29 cellular contexts compared by ENCODE assay signal in the genomic region with DNA sequence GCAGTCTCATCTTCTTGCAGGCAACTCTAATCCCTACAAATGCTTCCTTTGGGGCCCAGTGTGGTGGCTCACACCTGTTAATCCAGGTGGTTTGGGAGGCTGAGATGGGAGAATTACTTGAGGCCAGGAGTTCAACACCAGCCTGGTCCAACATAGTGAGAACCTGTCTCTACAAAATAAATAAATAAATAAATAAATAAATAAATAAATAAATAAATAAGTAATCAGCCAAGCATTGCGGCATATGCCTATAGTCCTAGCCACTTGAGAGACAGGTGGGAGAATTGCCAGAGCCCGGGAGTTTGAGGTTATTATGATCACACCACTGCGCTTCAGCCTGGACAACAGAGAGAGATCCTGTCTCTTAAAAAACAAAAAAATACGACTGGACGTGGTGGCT.
"Had no signal": no experiment of that assay in that cellular context is flagged by ENCODE, and none has a peak within 500 bp of the region (broad histone marks: within the 10 kb centered on the region; RNA-seq: fewer than 3 reads in every experiment).

No MANE protein-coding gene starts in this region.

- FAIRE-seq: colon, endometrium, endothelial cell of umbilical vein, frontal cortex had no signal

- H3K4me3 Mint-ChIP-seq: dendritic cell treated with granulocyte-macrophage colony-stimulating factor and Interleukin-4, amounts not matched to agents 40 ng/mL and 50 ng/mL, for 4 days; endodermal cell had no signal

- H3K9me3 Mint-ChIP-seq: dendritic cell treated with granulocyte-macrophage colony-stimulating factor and Interleukin-4, amounts not matched to agents 40 ng/mL and 50 ng/mL, for 4 days; effector memory CD8-positive, alpha-beta T cell; endodermal cell had no signal

- H3K4me1 ChIP-seq: colonic mucosa, esophagus muscularis mucosa, esophagus squamous epithelium, gastrocnemius medialis, gastroesophageal sphincter, heart left ventricle, heart right ventricle had no signal

- H3K36me3 ChIP-seq: colonic mucosa, esophagus muscularis mucosa, esophagus squamous epithelium, gastrocnemius medialis, gastroesophageal sphincter, heart left ventricle, heart right ventricle had no signal

- H3K9me3 ChIP-seq: colonic mucosa, esophagus muscularis mucosa, esophagus squamous epithelium, gastrocnemius medialis, gastroesophageal sphincter, heart left ventricle, heart right ventricle had no signal

- DNase-seq: colonic mucosa; cortex of kidney; dermis blood vessel endothelial cell; dorsolateral prefrontal cortex; effector CD4-positive, alpha-beta T cell; effector CD8-positive, alpha-beta T cell; effector memory CD4-positive, alpha-beta T cell; endodermal cell; erythroblast; esophagus squamous epithelium; foreskin fibroblast; foreskin keratinocyte; foreskin melanocyte; gastrocnemius medialis; glutamatergic neuron; head of caudate nucleus; heart left ventricle; heart right ventricle had no signal

- ATAC-seq: esophagus mucosa, foreskin keratinocyte, gastrocnemius medialis, gastroesophageal sphincter, heart left ventricle, heart right ventricle had no signal

- H3K27ac Mint-ChIP-seq: dendritic cell treated with granulocyte-macrophage colony-stimulating factor and Interleukin-4, amounts not matched to agents 40 ng/mL and 50 ng/mL, for 4 days; endodermal cell had no signal

- H3K27ac ChIP-seq: colonic mucosa, coronary artery, dorsolateral prefrontal cortex, epithelial cell of prostate, esophagus muscularis mucosa, esophagus squamous epithelium, foreskin keratinocyte, gastrocnemius medialis, gastroesophageal sphincter, heart left ventricle, heart right ventricle had no signal

- H3K27me3 Mint-ChIP-seq: effector memory CD8-positive, alpha-beta T cell had no signal

- H3K4me3 ChIP-seq: colonic mucosa, coronary artery, dorsolateral prefrontal cortex, esophagus muscularis mucosa, esophagus squamous epithelium, gastrocnemius medialis, gastroesophageal sphincter, heart left ventricle, heart right ventricle had no signal
